In genomic region chr2:11038641-11039040, GRCh38 we compare ENCODE assay signal across 35 cellular contexts.
DNase-seq lines count a peak whose midpoint lies in the region; ATAC-seq, FAIRE-seq and TF ChIP-seq lines count a peak whose summit lies in the region.
"Had no signal": no experiment of that assay in that cellular context is flagged by ENCODE, and none has a peak within 500 bp of the region (broad histone marks: within the 10 kb centered on the region; RNA-seq: fewer than 3 reads in every experiment).

No MANE protein-coding gene starts in this region.

- no peaks in the 10 kb centered on the region for H4K20me1 ChIP-seq in HepG2 (ENCODE audit: insufficient read depth, low read length)
- no peaks in the 10 kb centered on the region for H4K20me1 ChIP-seq in HCT116 (ENCODE audit: insufficient read depth)
- H4K20me1 ChIP-seq in GM23338 (replicated peaks; ENCODE audit: insufficient read depth) = no peaks in the 10 kb centered on the region
- H4K20me1 ChIP-seq: BLaER1; BLaER1 treated with 17β-estradiol and CSF1 and Interleukin-3, amounts not matched to agents 10 nM and 100 nM had no signal

- H3K79me2 ChIP-seq in HepG2 (ENCODE audit: insufficient read depth, low read length) (no peaks in the 10 kb centered on the region), HCT116 (ENCODE audit: insufficient read depth, low read length) (no peaks in the 10 kb centered on the region), GM23338 (replicated peaks; ENCODE audit: insufficient read depth) (no peaks in the 10 kb centered on the region)

- WGBS in HepG2 (ENCODE audit: low lambda C conversion rate) = 2% methylated on average over 1 of the region's 1 CpG
- WGBS in right lobe of liver (ENCODE audit: insufficient coverage, low coverage, low lambda C conversion rate, missing lambda C conversion rate) = 40% methylated on average over 1 of the region's 1 CpG

- in situ Hi-C loops in HepG2 (cut with HindIII; ENCODE audit: extremely low pct_ligation_motif_present, low pct_unique_long_range_greater_than_20kb) = no loop called here

- BruUV-seq in HepG2 (replicated peaks; lab: Mats Ljungman, UMichigan) (no TSS peak), HCT116 (replicated peaks; lab: Mats Ljungman, UMichigan) (no TSS peak)

- H3K36me3 ChIP-seq in HepG2 (replicated peaks in 1 of 2; ENCODE audit: control insufficient read depth in 1 of 2, insufficient read depth in 2 of 2, low read length in 2 of 2) (no peaks in the 10 kb centered on the region), right lobe of liver (no peaks in the 10 kb centered on the region), HCT116 (ENCODE audit: control insufficient read depth in 1 of 2, insufficient read depth in 2 of 2, low read length in 2 of 2) (no peaks in the 10 kb centered on the region), HEK293 (ENCODE audit: control insufficient read depth in 2 of 2, insufficient read depth in 1 of 2, low read length in 2 of 2) (no peaks in the 10 kb centered on the region), GM23338 (ENCODE audit: insufficient read depth) (no peaks in the 10 kb centered on the region)
- H3K36me3 ChIP-seq: BE2C; BLaER1; BLaER1 treated with 17β-estradiol and CSF1 and Interleukin-3, amounts not matched to agents 10 nM and 100 nM had no signal

- POLR2A ChIA-PET in HepG2 (lab: Yijun Ruan, JAX) = no interaction called here
- POLR2A ChIA-PET in HCT116 (lab: Charles Lee) = no interaction called here
- POLR2A ChIA-PET in HEK293 (lab: Yijun Ruan, JAX) = no interaction called here

- intact Hi-C loops in HepG2 (cut with micrococcal nuclease; ENCODE audit: unreplicated experiment) = no loop called here
- intact Hi-C loops in right lobe of liver (cut with DNase I) = no loop called here
- intact Hi-C loops in HCT116 (cut with micrococcal nuclease) = no loop called here

- peaks cover 16% of the 10 kb centered on the region; the same call in 2 of the 3 replicates for H3K36me3 Mint-ChIP-seq in GM23338 (ENCODE audit: low read depth)
- H3K36me3 Mint-ChIP-seq: CD14-positive monocyte; CD4-positive, CD25-positive, alpha-beta regulatory T cell had no signal

- no peak overlapping the region for H3K4me3 ChIP-seq in HepG2 (replicated peaks in 1 of 3; ENCODE audit: insufficient read depth in 1 of 3, low read depth in 2 of 3, low read length in 3 of 3)
- H3K4me3 ChIP-seq in right lobe of liver = no peak overlapping the region
- no peak overlapping the region for H3K4me3 ChIP-seq in HCT116 (replicated peaks in 1 of 2; ENCODE audit: low read depth in 1 of 2, low read length in 2 of 2)
- H3K4me3 ChIP-seq in HEK293 (ENCODE audit: low read depth, low read length) = no peak overlapping the region
- no peak overlapping the region for H3K4me3 ChIP-seq in GM23338
- H3K4me3 ChIP-seq: A549; BLaER1; BLaER1 treated with 17β-estradiol and CSF1 and Interleukin-3, amounts not matched to agents 10 nM and 100 nM had no signal

- TF ChIP-seq RAD21 in HepG2 (CRISPR knock-in tag; IDR thresholded peaks at IDR 0.05) = no peak
- no peak for TF ChIP-seq RAD21 in HCT116 (IDR thresholded peaks at IDR 0.05; ENCODE audit: low read depth)

- H3K4me2 ChIP-seq in HepG2 (ENCODE audit: low read depth, low read length) (no peak overlapping the region), HCT116 (ENCODE audit: low read length) (no peak overlapping the region), GM23338 (no peak overlapping the region)
- H3K4me2 ChIP-seq: A549; BLaER1; BLaER1 treated with 17β-estradiol and CSF1 and Interleukin-3, amounts not matched to agents 10 nM and 100 nM had no signal

- peaks cover 6% of the 10 kb centered on the region for H3K27me3 Mint-ChIP-seq in GM23338 (ENCODE audit: insufficient read depth, low read depth, poor library complexity)

- H3K27me3 ChIP-seq in HepG2 (ENCODE audit: control insufficient read depth in 1 of 2, insufficient read depth in 2 of 2, low read length in 2 of 2) = 0 out of 5 replicates have a peak, but pooled peaks cover 0 to 7% of the 10 kb centered on the region in 2 experiments
- H3K27me3 ChIP-seq in right lobe of liver = no peaks in the 10 kb centered on the region
- H3K27me3 ChIP-seq in HCT116 (ENCODE audit: insufficient read depth, low read length) = no peaks in the 10 kb centered on the region
- H3K27me3 ChIP-seq in GM23338 (ENCODE audit: insufficient read depth) = no peaks in the 10 kb centered on the region
- H3K27me3 ChIP-seq: BE2C; BLaER1; BLaER1 treated with 17β-estradiol and CSF1 and Interleukin-3, amounts not matched to agents 10 nM and 100 nM had no signal

- H3K27ac ChIP-seq in HepG2 (ENCODE audit: extremely low read length, insufficient read depth, low read length) (no peak overlapping the region), right lobe of liver (no peak overlapping the region), HCT116 (ENCODE audit: low read depth, low read length) (no peak overlapping the region), HEK293 (ENCODE audit: extremely low read depth, low read depth, low read length) (no peak overlapping the region), GM23338 (ENCODE audit: low read depth) (no peak overlapping the region)
- H3K27ac ChIP-seq: 22Rv1; A549; BLaER1; BLaER1 treated with 17β-estradiol and CSF1 and Interleukin-3, amounts not matched to agents 10 nM and 100 nM; C4-2B had no signal

- FAIRE-seq in HepG2 (lab: Jason Lieb, UNC) = no peak
- FAIRE-seq: A204.1, A549, D721Med had no signal

- TF ChIP-seq CTCF in HepG2 (CRISPR knock-in tag; IDR thresholded peaks at IDR 0.05) (no peak), right lobe of liver (IDR thresholded peaks at IDR 0.05) (no peak), HCT116 (IDR thresholded peaks at IDR 0.05 in 2 of 3, conservative IDR thresholded peaks at IDR 0.05 in 1 of 3; ENCODE audit: borderline replicate concordance in 1 of 3, insufficient read depth in 1 of 3, low read depth in 2 of 3, low read length in 2 of 3) (no peak), HEK293 (tag by site-specific recombination; IDR thresholded peaks at IDR 0.05) (no peak), GM23338 (conservative IDR thresholded peaks at IDR 0.05; ENCODE audit: low read depth in 2 of 2) (no peak)

- ATAC-seq in HepG2 (no peak), right lobe of liver (no peak), HCT116 (no peak), HG03520 (IDR thresholded peaks at IDR 0.05; ENCODE audit: unreplicated experiment) (no peak), GM23338 (no peak)
- ATAC-seq: A549; CD8-positive, alpha-beta T cell had no signal

- no peak overlapping the region for H3K4me3 Mint-ChIP-seq in GM23338
- H3K4me3 Mint-ChIP-seq: B cell; CD14-positive monocyte; CD4-positive, alpha-beta memory T cell; CD4-positive, alpha-beta T cell; CD4-positive, CD25-positive, alpha-beta regulatory T cell; CD8-positive, alpha-beta memory T cell; CD8-positive, alpha-beta T cell had no signal

- H2AFZ ChIP-seq in HepG2 (ENCODE audit: low read length) = no peak overlapping the region
- H2AFZ ChIP-seq in HCT116 (ENCODE audit: low read depth, low read length, poor library complexity, severe bottlenecking) = no peak overlapping the region
- H2AFZ ChIP-seq in GM23338 = no peak overlapping the region

- peaks cover 17% of the 10 kb centered on the region for H3K9me3 ChIP-seq in HepG2 (ENCODE audit: low read length)
- no peaks in the 10 kb centered on the region for H3K9me3 ChIP-seq in right lobe of liver
- peaks cover 0 to 11% of the 10 kb centered on the region in 2 experiments; a peak in 1 of 4 replicates for H3K9me3 ChIP-seq in HCT116 (ENCODE audit: control insufficient read depth in 1 of 2, insufficient read depth in 1 of 2, low read depth in 1 of 2, low read length in 2 of 2)
- H3K9me3 ChIP-seq in HEK293 (ENCODE audit: control insufficient read depth, insufficient read depth, low read depth, low read length) = no peaks in the 10 kb centered on the region
- H3K9me3 ChIP-seq: BE2C, Caco-2 had no signal

- TF ChIP-seq POLR2A in HepG2 (IDR thresholded peaks at IDR 0.05; ENCODE audit: insufficient read depth in 1 of 2, low read depth in 2 of 2, low read length in 2 of 2) (no peak), right lobe of liver (IDR thresholded peaks at IDR 0.05) (no peak), HCT116 (IDR thresholded peaks at IDR 0.05; ENCODE audit: borderline replicate concordance, extremely low read depth, insufficient read depth, insufficient read length) (no peak)

- RAD21 ChIA-PET in HCT116 (lab: Charles Lee; ENCODE audit: low non-redundant PET in 1 of 2, low total read pairs in 2 of 2, uncharacterized antibody in 2 of 2, unreplicated experiment in 2 of 2) = no interaction called here

- CTCF ChIA-PET in HepG2 (lab: Yijun Ruan, JAX; ENCODE audit: low intra/inter-chr PET ratio, low total read pairs) = no interaction called here
- CTCF ChIA-PET in HCT116 (lab: Charles Lee) = no interaction called here
- CTCF ChIA-PET in HEK293 (lab: Yijun Ruan, JAX) = no interaction called here

- no peaks in the 10 kb centered on the region for H3K9me2 ChIP-seq in HCT116 (ENCODE audit: insufficient read depth)
- no peaks in the 10 kb centered on the region for H3K9me2 ChIP-seq in GM23338 (ENCODE audit: insufficient read depth)

- no peak overlapping the region for H3K9ac ChIP-seq in HepG2 (ENCODE audit: insufficient read depth, low read depth, low read length)
- H3K9ac ChIP-seq in HCT116 (ENCODE audit: low read length) = no peak overlapping the region
- H3K9ac ChIP-seq: BLaER1; BLaER1 treated with 17β-estradiol and CSF1 and Interleukin-3, amounts not matched to agents 10 nM and 100 nM had no signal

- peaks cover 43% of the 10 kb centered on the region for H3K9me3 Mint-ChIP-seq in GM23338

- H3K4me1 ChIP-seq in HepG2 (ENCODE audit: insufficient read depth, low read length) (no peaks in the 10 kb centered on the region), right lobe of liver (no peaks in the 10 kb centered on the region), HCT116 (ENCODE audit: control insufficient read depth in 1 of 2, insufficient read depth in 2 of 2, low read length in 2 of 2) (no peaks in the 10 kb centered on the region), HEK293 (ENCODE audit: control insufficient read depth, insufficient read depth, low read length) (no peaks in the 10 kb centered on the region), GM23338 (ENCODE audit: insufficient read depth) (peaks cover 5% of the 10 kb centered on the region; the same call in 1 of the 2 replicates)
- H3K4me1 ChIP-seq: A549; BE2C; BLaER1; BLaER1 treated with 17β-estradiol and CSF1 and Interleukin-3, amounts not matched to agents 10 nM and 100 nM; Caco-2 had no signal

- DNase-seq in HepG2 (ENCODE audit: low spot score) (no peak), right lobe of liver (no peak), HCT116 (ENCODE audit: low read depth, low spot score) (no peak), GM23338 (ENCODE audit: low spot score) (no peak)
- DNase-seq: 8988T; ACHN; AML-193; BE2C; C1 segment of cervical spinal cord; Caco-2; Calu3; CD4-positive, alpha-beta memory T cell; CD4-positive, alpha-beta T cell; CD4-positive, CD25-positive, alpha-beta regulatory T cell; CD8-positive, alpha-beta memory T cell; CD8-positive, alpha-beta T cell; COR-L47; DMS 273 treated with DMSO at 0.1 percent for 48 hours; DMS153; DMS53; DMS79; DMS79 treated with DMSO at 0.1 percent for 48 hours; DND-41; EL had no signal

- no peak overlapping the region for H3K27ac Mint-ChIP-seq in GM23338
- H3K27ac Mint-ChIP-seq: B cell; CD14-positive monocyte; CD4-positive, alpha-beta memory T cell; CD4-positive, alpha-beta T cell; CD4-positive, CD25-positive, alpha-beta regulatory T cell; CD8-positive, alpha-beta memory T cell; CD8-positive, alpha-beta T cell had no signal

- no peaks in the 10 kb centered on the region for H3F3A ChIP-seq in GM23338 (replicated peaks; ENCODE audit: low read depth)

- peaks cover 19% of the 10 kb centered on the region for H3K4me1 Mint-ChIP-seq in GM23338
- H3K4me1 Mint-ChIP-seq: B cell; CD14-positive monocyte; CD4-positive, alpha-beta memory T cell; CD4-positive, CD25-positive, alpha-beta regulatory T cell; CD8-positive, alpha-beta memory T cell had no signal

- TF ChIP-seq EP300 in HepG2 (IDR thresholded peaks at IDR 0.05; ENCODE audit: low read depth in 2 of 2, low read length in 2 of 2) = no peak
- no peak for TF ChIP-seq EP300 in HepG2 (CRISPR knock-in tag; IDR thresholded peaks at IDR 0.05; ENCODE audit: borderline replicate concordance)

Comparison
In these comparisons a context has a peak if more than half of its experiments do, and no peak if none do; other contexts are left out.
1. Of the 63 proteins assayed by ChIP-seq in both HepG2 and HEK293: peak only in HepG2: none; only in HEK293: SETDB1; in both: none; in neither: 62.